Comparison of ENCODE assay signal across 24 cellular contexts in the genomic region with DNA sequence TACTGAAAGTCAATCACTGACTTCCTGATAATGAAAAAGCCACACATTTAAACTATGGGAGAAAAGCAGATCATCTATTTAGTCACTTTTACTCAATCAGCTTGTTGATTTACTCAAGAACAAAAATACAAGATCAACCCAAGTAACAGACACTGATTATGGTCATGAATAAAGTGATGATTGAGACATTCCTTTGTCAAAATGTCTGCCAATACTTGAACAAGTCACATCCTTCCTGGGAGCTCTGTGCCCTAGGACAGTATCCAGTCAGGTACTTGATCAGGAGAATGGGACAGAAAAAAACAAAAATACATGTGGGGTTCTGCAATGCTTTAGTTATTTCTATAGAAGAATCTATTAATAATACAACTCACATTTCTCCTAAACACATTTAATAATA.
"Had no signal": no experiment of that assay in that cellular context is flagged by ENCODE, and none has a peak within 500 bp of the region (broad histone marks: within the 10 kb centered on the region; RNA-seq: fewer than 3 reads in every experiment).

No MANE protein-coding gene starts in this region.

- H3K4me2 ChIP-seq: neural progenitor cell had no signal

- H3K9me3 ChIP-seq: gastrocnemius medialis, prostate gland, right atrium auricular region, thoracic aorta, upper lobe of left lung had no signal

- H3K4me1 ChIP-seq: gastrocnemius medialis, prostate gland, right atrium auricular region had no signal

- H3K27ac ChIP-seq: gastrocnemius medialis, neural progenitor cell, prostate gland, right atrium auricular region, skin epidermis, thoracic aorta, tibial nerve, upper lobe of left lung had no signal

- H3K4me1 Mint-ChIP-seq: memory B cell; naive thymus-derived CD4-positive, alpha-beta T cell; nephron; stimulated activated naive B cell treated with anti-CD40 and anti-IgM and Interleukin-4, amounts not matched to agents 10 μg/mL and 1 μg/mL and 100 μg/mL, for 72 hours had no signal

- H3K27me3 ChIP-seq: gastrocnemius medialis, neural progenitor cell, right atrium auricular region, tibial nerve, upper lobe of left lung had no signal

- DNase-seq: cerebellar nuclear complex; cortex of kidney; effector memory CD8-positive, alpha-beta T cell; gastrocnemius medialis; head of caudate nucleus; islet precursor cell; kidney glomerular epithelial cell; mucosa of descending colon; naive thymus-derived CD4-positive, alpha-beta T cell; stimulated activated CD4-positive, alpha-beta T cell treated with anti-CD3 and anti-CD28 coated beads, Interleukin-15, amount 100 ng/mL, for 24 hours; stimulated activated CD4-positive, alpha-beta T cell treated with anti-CD3 and anti-CD28 coated beads, Interleukin-2, amount 100 ng/mL, for 48 hours; stimulated activated naive B cell treated with anti-CD40 and anti-IgM and Interleukin-4, amounts not matched to agents 10 μg/mL and 1 μg/mL and 100 μg/mL, for 72 hours had no signal

- H3K4me3 ChIP-seq: gastrocnemius medialis, lung, mucosa of descending colon, neural progenitor cell, prostate gland, right atrium auricular region, skin epidermis, thoracic aorta, tibial nerve, upper lobe of left lung had no signal

- H3K27ac Mint-ChIP-seq: effector memory CD8-positive, alpha-beta T cell; memory B cell; mesothelial cell of epicardium; naive thymus-derived CD4-positive, alpha-beta T cell; nephron; neural progenitor cell; stimulated activated naive B cell treated with anti-CD40 and anti-IgM and Interleukin-4, amounts not matched to agents 10 μg/mL and 1 μg/mL and 100 μg/mL, for 72 hours; stimulated activated naive CD8-positive, alpha-beta T cell treated with anti-CD3 and anti-CD28 coated beads, Interleukin-15, Interleukin-2, amounts not matched to agents 100 ng/mL and 50 ng/mL, for 24 hours had no signal

- H3K36me3 ChIP-seq: gastrocnemius medialis, neural progenitor cell, prostate gland, right atrium auricular region, thoracic aorta, tibial nerve, upper lobe of left lung had no signal

- H3K9ac ChIP-seq: neural progenitor cell had no signal

- H2AFZ ChIP-seq: neural progenitor cell had no signal

- H3K36me3 Mint-ChIP-seq: memory B cell; naive thymus-derived CD4-positive, alpha-beta T cell; stimulated activated naive B cell treated with anti-CD40 and anti-IgM and Interleukin-4, amounts not matched to agents 10 μg/mL and 1 μg/mL and 100 μg/mL, for 72 hours had no signal

- H3K4me3 Mint-ChIP-seq: effector memory CD8-positive, alpha-beta T cell; memory B cell; mesothelial cell of epicardium; naive thymus-derived CD4-positive, alpha-beta T cell; nephron; neural progenitor cell; stimulated activated naive B cell treated with anti-CD40 and anti-IgM and Interleukin-4, amounts not matched to agents 10 μg/mL and 1 μg/mL and 100 μg/mL, for 72 hours; stimulated activated naive CD8-positive, alpha-beta T cell treated with anti-CD3 and anti-CD28 coated beads, Interleukin-15, Interleukin-2, amounts not matched to agents 100 ng/mL and 50 ng/mL, for 24 hours had no signal
